ENCODE assay signal across 25 cellular contexts in the genomic region with DNA sequence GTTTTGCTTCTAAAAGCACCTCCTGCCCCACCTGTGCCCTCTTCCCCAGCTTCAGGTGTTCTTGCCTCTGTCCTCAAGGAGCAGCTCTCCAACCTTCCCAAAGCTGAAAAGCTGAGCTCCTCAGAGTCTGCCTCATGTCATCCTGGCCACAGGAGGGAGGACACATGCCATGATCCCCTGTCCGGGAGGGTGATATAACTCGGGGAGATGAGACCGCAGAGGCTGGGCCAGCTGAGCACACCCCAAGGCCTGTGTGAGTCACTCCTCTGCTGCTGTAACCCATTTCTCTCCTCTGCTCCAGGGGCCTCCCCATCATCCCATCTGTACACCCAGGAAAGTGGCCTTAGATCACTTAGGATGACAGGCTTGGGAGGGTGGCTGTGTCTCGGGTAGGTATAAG. TPM values are rescaled to one million over a fixed set of nuclear protein-coding genes. Genes with fewer than 3 reads are reported as not detected.
A peak's percentile ranks its signal among the peaks of the same experiment; 100 is the strongest.
DNase-seq lines count a peak whose midpoint lies in the region; ATAC-seq and TF ChIP-seq lines count a peak whose summit lies in the region.
"Had no signal": no experiment of that assay in that cellular context is flagged by ENCODE, and none has a peak within 500 bp of the region (broad histone marks: within the 10 kb centered on the region; RNA-seq: fewer than 3 reads in every experiment).

No MANE protein-coding gene starts in this region.

- H3K4me1 ChIP-seq in SK-N-SH (ENCODE audit: control insufficient read depth in 1 of 2, insufficient read depth in 2 of 2, low read depth in 1 of 2, low read length in 1 of 2), result peaks cover 0 to 12% of the 10 kb centered on the region in 2 experiments; a peak in 2 of 4 replicates
- H3K4me1 ChIP-seq: ascending aorta, vagina had no signal

- H3K9me3 ChIP-seq in SK-N-SH, result no peaks in the 10 kb centered on the region
- H3K9me3 ChIP-seq: ascending aorta, vagina had no signal

- POLR2A ChIA-PET in SK-N-SH (lab: Yijun Ruan, JAX), result no interaction called here

- no peaks in the 10 kb centered on the region for H3K9me2 ChIP-seq in SK-N-SH

- 0 out of 2 replicates have a peak, but pooled peaks cover 3% of the 10 kb centered on the region for H4K20me1 ChIP-seq in SK-N-SH (ENCODE audit: insufficient read depth)

- H3K4me2 ChIP-seq in SK-N-SH, result no peak overlapping the region

- peaks cover 34% of the 10 kb centered on the region for H3K79me2 ChIP-seq in SK-N-SH (ENCODE audit: insufficient read depth)

- TF ChIP-seq CTCF in SK-N-SH (IDR thresholded peaks at IDR 0.05) (no peak), foreskin fibroblast (IDR thresholded peaks at IDR 0.05; ENCODE audit: low read depth, low read length) (no peak)

- DNase-seq in SK-N-SH (no peak), RPMI7951 (ENCODE audit: low read depth) (peak; percentile 76), foreskin fibroblast (peak; percentile 32 to 61), substantia nigra (lab: John Stamatoyannopoulos, UW) (peak in 2 of 49 donors; percentile 11 to 16), SW480 (ENCODE audit: low spot score) (no peak), cardiac septum (ENCODE audit: low spot score) (no peak), T-helper 2 cell (no peak)
- DNase-seq: activated CD8-positive, alpha-beta T cell treated with anti-CD3 and anti-CD28 coated beads, Interleukin-2, amount 10 ng/mL, durations not matched to agents 7 days and 5 days; activated effector memory CD4-positive, alpha-beta T cell treated with Interleukin-2 at 50 U/mL for 16 hours; activated naive CD8-positive, alpha-beta T cell treated with anti-CD3 and anti-CD28 coated beads for 36 hours; CD4-positive, alpha-beta memory T cell; central memory CD4-positive, alpha-beta T cell; DMS153; GDM1; KBM-7; kidney; NCI-H1436; NCI-H2081 treated with DMSO at 0.1 percent for 48 hours; NCI-H345; stimulated activated naive CD8-positive, alpha-beta T cell treated with anti-CD3 and anti-CD28 coated beads, Interleukin-15, Interleukin-2, amounts not matched to agents 100 U/mL and 50 U/mL, for 24 hours had no signal

- H3K27ac ChIP-seq in SK-N-SH (ENCODE audit: low read depth in 2 of 2, low read length in 1 of 2), result no peak overlapping the region
- H3K27ac ChIP-seq in substantia nigra (ENCODE audit: low read depth, low read length, poor library complexity, severe bottlenecking), result peak overlapping the region; percentile 84
- H3K27ac ChIP-seq: 22Rv1, ascending aorta, vagina had no signal

- no peaks in the 10 kb centered on the region for H3K36me3 ChIP-seq in SK-N-SH (replicated peaks in 1 of 2; ENCODE audit: control insufficient read depth in 1 of 2, insufficient read depth in 2 of 2, low read length in 1 of 2)
- H3K36me3 ChIP-seq: ascending aorta, vagina had no signal

- 88% methylated on average over 1 of the region's 4 CpGs for WGBS in SK-N-SH (ENCODE audit: low lambda C conversion rate)

- intact Hi-C loops in cardiac septum (cut with DNase I), result no loop called here

- no peak for TF ChIP-seq RAD21 in SK-N-SH (IDR thresholded peaks at IDR 0.05; ENCODE audit: low read length)

- H3K4me3 ChIP-seq in SK-N-SH (ENCODE audit: low read depth in 2 of 2, low read length in 1 of 2), result no peak overlapping the region
- no peak overlapping the region for H3K4me3 ChIP-seq in foreskin fibroblast (ENCODE audit: low read depth in 1 of 2, low read length in 2 of 2)
- H3K4me3 ChIP-seq: ascending aorta, lung, vagina had no signal

- H3K27me3 ChIP-seq in SK-N-SH (ENCODE audit: insufficient read depth), result no peaks in the 10 kb centered on the region
- H3K27me3 ChIP-seq: ascending aorta, vagina had no signal

- TF ChIP-seq EP300 in SK-N-SH (IDR thresholded peaks at IDR 0.05; ENCODE audit: borderline replicate concordance in 1 of 2, low read depth in 1 of 2, low read length in 1 of 2), result no peak

- ATAC-seq in SK-N-SH treated with all-trans-retinoic acid at 6 μM for 48 hours, result peak; percentile 31; the same call in 1 of the 3 replicates
- ATAC-seq: activated CD8-positive, alpha-beta T cell treated with anti-CD3 and anti-CD28 coated beads, Interleukin-2, amount 10 ng/mL, durations not matched to agents 7 days and 5 days; stimulated activated naive CD8-positive, alpha-beta T cell treated with anti-CD3 and anti-CD28 coated beads, Interleukin-15, Interleukin-2, amounts not matched to agents 100 U/mL and 50 U/mL, for 24 hours had no signal

- H3K9ac ChIP-seq in SK-N-SH, result no peak overlapping the region

- H3F3A ChIP-seq in SK-N-SH (replicated peaks; ENCODE audit: insufficient read depth), result no peaks in the 10 kb centered on the region

- CTCF ChIA-PET in SK-N-SH (lab: Yijun Ruan, JAX), result no interaction called here

- H2AFZ ChIP-seq in SK-N-SH (ENCODE audit: low read depth), result no peak overlapping the region

TF ChIP-seq in SK-N-SH treated with all-trans-retinoic acid at 6 μM for 48 hours, 23 proteins besides CTCF, POLR2A, EP300 and RAD21 (continues in another document):
- no peak for TF ChIP-seq PPARA (CRISPR knock-in tag; IDR thresholded peaks at IDR 0.05; ENCODE audit: borderline replicate concordance)
- no peak for TF ChIP-seq ZNF70 (CRISPR knock-in tag; IDR thresholded peaks at IDR 0.05)
- no peak for TF ChIP-seq ARNTL (CRISPR knock-in tag; IDR thresholded peaks at IDR 0.05; ENCODE audit: borderline replicate concordance, low read depth)
- no peak for TF ChIP-seq CSDC2 (CRISPR knock-in tag; IDR thresholded peaks at IDR 0.05)
- TF ChIP-seq, protein P1, sequence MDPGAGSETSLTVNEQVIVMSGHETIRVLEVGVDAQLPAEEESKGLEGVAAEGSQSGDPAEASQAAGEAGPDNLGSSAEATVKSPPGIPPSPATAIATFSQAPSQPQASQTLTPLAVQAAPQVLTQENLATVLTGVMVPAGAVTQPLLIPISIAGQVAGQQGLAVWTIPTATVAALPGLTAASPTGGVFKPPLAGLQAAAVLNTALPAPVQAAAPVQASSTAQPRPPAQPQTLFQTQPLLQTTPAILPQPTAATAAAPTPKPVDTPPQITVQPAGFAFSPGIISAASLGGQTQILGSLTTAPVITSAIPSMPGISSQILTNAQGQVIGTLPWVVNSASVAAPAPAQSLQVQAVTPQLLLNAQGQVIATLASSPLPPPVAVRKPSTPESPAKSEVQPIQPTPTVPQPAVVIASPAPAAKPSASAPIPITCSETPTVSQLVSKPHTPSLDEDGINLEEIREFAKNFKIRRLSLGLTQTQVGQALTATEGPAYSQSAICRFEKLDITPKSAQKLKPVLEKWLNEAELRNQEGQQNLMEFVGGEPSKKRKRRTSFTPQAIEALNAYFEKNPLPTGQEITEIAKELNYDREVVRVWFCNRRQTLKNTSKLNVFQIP (CRISPR knock-in tag; IDR thresholded peaks at IDR 0.05; ENCODE audit: borderline replicate concordance, low read depth), result no peak
- TF ChIP-seq, protein P2, sequence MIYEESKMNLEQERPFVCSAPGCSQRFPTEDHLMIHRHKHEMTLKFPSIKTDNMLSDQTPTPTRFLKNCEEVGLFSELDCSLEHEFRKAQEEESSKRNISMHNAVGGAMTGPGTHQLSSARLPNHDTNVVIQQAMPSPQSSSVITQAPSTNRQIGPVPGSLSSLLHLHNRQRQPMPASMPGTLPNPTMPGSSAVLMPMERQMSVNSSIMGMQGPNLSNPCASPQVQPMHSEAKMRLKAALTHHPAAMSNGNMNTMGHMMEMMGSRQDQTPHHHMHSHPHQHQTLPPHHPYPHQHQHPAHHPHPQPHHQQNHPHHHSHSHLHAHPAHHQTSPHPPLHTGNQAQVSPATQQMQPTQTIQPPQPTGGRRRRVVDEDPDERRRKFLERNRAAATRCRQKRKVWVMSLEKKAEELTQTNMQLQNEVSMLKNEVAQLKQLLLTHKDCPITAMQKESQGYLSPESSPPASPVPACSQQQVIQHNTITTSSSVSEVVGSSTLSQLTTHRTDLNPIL (CRISPR knock-in tag; IDR thresholded peaks at IDR 0.05; ENCODE audit: low read depth), result no peak
- no peak for TF ChIP-seq TOX (CRISPR knock-in tag; IDR thresholded peaks at IDR 0.05; ENCODE audit: borderline replicate concordance)
- no peak for TF ChIP-seq ZFP30 (CRISPR knock-in tag; IDR thresholded peaks at IDR 0.05)

TF ChIP-seq in SK-N-SH, 30 proteins besides CTCF, POLR2A, EP300 and RAD21 (continues in another document):
- TF ChIP-seq CHD2 (IDR thresholded peaks at IDR 0.05; ENCODE audit: low read length, partially characterized antibody), result no peak
- TF ChIP-seq, protein P3, sequence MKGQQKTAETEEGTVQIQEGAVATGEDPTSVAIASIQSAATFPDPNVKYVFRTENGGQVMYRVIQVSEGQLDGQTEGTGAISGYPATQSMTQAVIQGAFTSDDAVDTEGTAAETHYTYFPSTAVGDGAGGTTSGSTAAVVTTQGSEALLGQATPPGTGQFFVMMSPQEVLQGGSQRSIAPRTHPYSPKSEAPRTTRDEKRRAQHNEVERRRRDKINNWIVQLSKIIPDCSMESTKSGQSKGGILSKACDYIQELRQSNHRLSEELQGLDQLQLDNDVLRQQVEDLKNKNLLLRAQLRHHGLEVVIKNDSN (IDR thresholded peaks at IDR 0.05; ENCODE audit: borderline replicate concordance, low read depth), result no peak
- TF ChIP-seq, protein P4, sequence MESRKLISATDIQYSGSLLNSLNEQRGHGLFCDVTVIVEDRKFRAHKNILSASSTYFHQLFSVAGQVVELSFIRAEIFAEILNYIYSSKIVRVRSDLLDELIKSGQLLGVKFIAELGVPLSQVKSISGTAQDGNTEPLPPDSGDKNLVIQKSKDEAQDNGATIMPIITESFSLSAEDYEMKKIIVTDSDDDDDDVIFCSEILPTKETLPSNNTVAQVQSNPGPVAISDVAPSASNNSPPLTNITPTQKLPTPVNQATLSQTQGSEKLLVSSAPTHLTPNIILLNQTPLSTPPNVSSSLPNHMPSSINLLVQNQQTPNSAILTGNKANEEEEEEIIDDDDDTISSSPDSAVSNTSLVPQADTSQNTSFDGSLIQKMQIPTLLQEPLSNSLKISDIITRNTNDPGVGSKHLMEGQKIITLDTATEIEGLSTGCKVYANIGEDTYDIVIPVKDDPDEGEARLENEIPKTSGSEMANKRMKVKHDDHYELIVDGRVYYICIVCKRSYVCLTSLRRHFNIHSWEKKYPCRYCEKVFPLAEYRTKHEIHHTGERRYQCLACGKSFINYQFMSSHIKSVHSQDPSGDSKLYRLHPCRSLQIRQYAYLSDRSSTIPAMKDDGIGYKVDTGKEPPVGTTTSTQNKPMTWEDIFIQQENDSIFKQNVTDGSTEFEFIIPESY (IDR thresholded peaks at IDR 0.05; ENCODE audit: borderline replicate concordance, low read depth), result no peak
- TF ChIP-seq JUND (IDR thresholded peaks at IDR 0.05), result no peak
- no peak for TF ChIP-seq EZH2phosphoT487 (IDR thresholded peaks at IDR 0.05; ENCODE audit: borderline replicate concordance, low read depth)
- TF ChIP-seq FOXM1 (IDR thresholded peaks at IDR 0.05; ENCODE audit: low read depth), result no peak
- TF ChIP-seq MEF2A (IDR thresholded peaks at IDR 0.05; ENCODE audit: borderline replicate concordance, low read depth), result no peak

RNA-seq across cellular contexts. Expression of a gene that starts 49.8 kb away (rescaled TPM):
- polyA plus RNA-seq in SK-N-SH (2012; rRNA removed), result 18.6 and 25.2 TPM in 2 replicates
- polyA plus RNA-seq in SK-N-SH (2012; cell fraction: cytosol; rRNA removed), result 9.1 and 15.3 TPM in 2 replicates
- 11.5 and 14.4 TPM in 2 replicates for polyA plus RNA-seq in SK-N-SH (2012; cell fraction: nucleus; rRNA removed)
- total RNA-seq in RPMI7951 (2014; rRNA removed; shearing (Covaris generic)), result 1.4 and 2.3 TPM in 2 replicates
- 0.81 TPM for total RNA-seq in cardiac septum
- total RNA-seq: activated CD8-positive, alpha-beta T cell treated with anti-CD3 and anti-CD28 coated beads, Interleukin-2, amount 10 ng/mL, durations not matched to agents 7 days and 5 days had no signal
- polyA plus RNA-seq: CD4-positive, alpha-beta memory T cell had no signal

Comparison
In these comparisons a context has a peak if more than half of its experiments do, and no peak if none do; other contexts are left out.
1. DNase-seq: peak in RPMI7951 (single experiment) and foreskin fibroblast (2 of 2); none in SK-N-SH (single experiment), SW480 (single experiment), cardiac septum (single experiment) and T-helper 2 cell (0 of 5).